20 cellular contexts compared by ENCODE assay signal in the genomic region with DNA sequence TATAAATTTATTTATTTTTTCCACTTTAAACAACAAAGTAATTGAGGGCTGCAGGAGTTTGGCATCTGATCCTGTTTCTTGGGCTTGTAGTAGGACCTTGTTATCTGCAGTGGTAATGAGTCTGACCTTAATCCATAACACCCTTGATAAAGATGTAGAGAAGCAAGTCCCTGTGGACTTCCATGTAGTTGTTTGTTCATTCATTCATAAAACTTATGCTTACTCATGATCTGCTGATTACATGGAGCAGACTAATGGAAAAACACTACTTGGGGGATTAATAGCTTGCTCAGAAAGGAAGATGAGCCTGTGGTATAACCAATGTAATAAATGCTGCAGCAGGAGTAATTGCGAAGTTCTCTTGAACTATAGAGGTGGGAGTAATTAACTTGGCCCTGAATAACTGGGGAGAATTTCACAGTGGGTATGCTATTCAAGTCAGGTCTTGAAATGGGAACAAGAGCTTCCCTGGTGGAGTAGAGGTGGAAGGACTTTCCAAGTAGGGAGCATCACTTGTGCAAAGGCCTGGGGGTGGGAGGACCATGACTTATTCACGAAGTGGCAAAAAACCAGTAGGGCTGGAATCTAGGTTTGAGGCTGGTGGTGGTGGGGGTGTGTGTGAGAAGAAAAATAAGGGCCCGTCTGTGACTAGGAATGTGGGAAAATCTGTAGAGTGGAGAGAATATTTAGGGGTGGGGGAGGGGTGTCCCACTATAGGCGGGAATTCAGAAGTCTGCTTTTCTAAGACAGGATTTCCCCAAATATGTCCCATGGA.
A peak's percentile ranks its signal among the peaks of the same experiment; 100 is the strongest.
DNase-seq lines count a peak whose midpoint lies in the region; TF ChIP-seq lines count a peak whose summit lies in the region.
"Had no signal": no experiment of that assay in that cellular context is flagged by ENCODE, and none has a peak within 500 bp of the region (broad histone marks: within the 10 kb centered on the region; RNA-seq: fewer than 3 reads in every experiment).

No MANE protein-coding gene starts in this region.

- in situ Hi-C loops in brain microvascular endothelial cell (cut with HindIII; ENCODE audit: low pct_ligation_motif_present, low sequenced_read_pairs) = no loop called here

- H3K36me3 Mint-ChIP-seq in HFFc6 (ENCODE audit: low read depth) = no peaks in the 10 kb centered on the region
- H3K36me3 Mint-ChIP-seq: immature natural killer cell had no signal

- H2BK5ac ChIP-seq in mesendoderm (ENCODE audit: low read length) = no peak overlapping the region

- H3K23ac ChIP-seq in mesendoderm (ENCODE audit: low read length) = no peak overlapping the region

- H2AK5ac ChIP-seq in mesendoderm (ENCODE audit: low read length) = no peak overlapping the region

- H3K79me1 ChIP-seq in mesendoderm (ENCODE audit: low read length) = no peaks in the 10 kb centered on the region

- H3K4ac ChIP-seq in mesendoderm (ENCODE audit: low read depth, low read length) = no peak overlapping the region

- H3K4me3 Mint-ChIP-seq in HFFc6 = no peak overlapping the region
- H3K4me3 Mint-ChIP-seq: activated CD4-positive, alpha-beta T cell treated with anti-CD3 and anti-CD28 coated beads for 36 hours; immature natural killer cell had no signal

- H3K79me2 ChIP-seq in mesendoderm (ENCODE audit: control insufficient read depth, insufficient read depth, low read length) = no peaks in the 10 kb centered on the region

- peak overlapping the region; percentile 45 for H3K27ac Mint-ChIP-seq in HFFc6
- H3K27ac Mint-ChIP-seq: activated CD4-positive, alpha-beta T cell treated with anti-CD3 and anti-CD28 coated beads for 36 hours; immature natural killer cell had no signal

- H3K4me3 ChIP-seq in brain microvascular endothelial cell (ENCODE audit: low read depth, low read length) (no peak overlapping the region), mesendoderm (ENCODE audit: low read length) (no peak overlapping the region)
- H3K4me3 ChIP-seq: cardiac muscle cell, HAP-1, skin epidermis had no signal

- no peak overlapping the region for H3K4me2 ChIP-seq in mesendoderm (ENCODE audit: low read length)

- peaks cover 65% of the 10 kb centered on the region for H3K4me1 Mint-ChIP-seq in HFFc6 (ENCODE audit: low read depth)
- H3K4me1 Mint-ChIP-seq: immature natural killer cell had no signal

- TF ChIP-seq CTCF in HFFc6 (IDR thresholded peaks at IDR 0.05) (no peak), brain microvascular endothelial cell (IDR thresholded peaks at IDR 0.05; ENCODE audit: low read depth, low read length, missing control alignments) (no peak), GM10266 (IDR thresholded peaks at IDR 0.05; ENCODE audit: control insufficient read depth, insufficient read depth, low read depth, missing control alignments) (no peak)

- H4K5ac ChIP-seq in mesendoderm (ENCODE audit: low read length) = no peak overlapping the region

- no CpG with 5 or more reads among the region's 4 CpGs for WGBS in mesendoderm (ENCODE audit: extremely low coverage, insufficient coverage, low lambda C conversion rate)

- H2BK15ac ChIP-seq in mesendoderm (replicated peaks; ENCODE audit: low read depth) = no peak overlapping the region

- H4K8ac ChIP-seq in mesendoderm (ENCODE audit: low read depth, low read length) = no peak overlapping the region

- no peaks in the 10 kb centered on the region for H3K27me3 ChIP-seq in brain microvascular endothelial cell (replicated peaks)
- no peaks in the 10 kb centered on the region for H3K27me3 ChIP-seq in mesendoderm (ENCODE audit: insufficient read depth, low read length, poor library complexity)
- H3K27me3 ChIP-seq: cardiac muscle cell had no signal

- H3K27ac ChIP-seq in brain microvascular endothelial cell (peak overlapping the region; percentile 29), mesendoderm (ENCODE audit: low read depth, low read length) (no peak overlapping the region)
- H3K27ac ChIP-seq: cardiac muscle cell had no signal

- no peaks in the 10 kb centered on the region for H3K9me3 Mint-ChIP-seq in HFFc6
- H3K9me3 Mint-ChIP-seq: immature natural killer cell had no signal

- peaks cover 1% of the 10 kb centered on the region for H3K27me3 Mint-ChIP-seq in HFFc6 (ENCODE audit: insufficient read depth)
- H3K27me3 Mint-ChIP-seq: activated CD4-positive, alpha-beta T cell treated with anti-CD3 and anti-CD28 coated beads for 36 hours had no signal

- peaks cover 3% of the 10 kb centered on the region for H3K4me1 ChIP-seq in mesendoderm (ENCODE audit: control insufficient read depth, low read depth, low read length)

- H3K36me3 ChIP-seq in brain microvascular endothelial cell (replicated peaks) = no peaks in the 10 kb centered on the region
- no peaks in the 10 kb centered on the region for H3K36me3 ChIP-seq in mesendoderm (ENCODE audit: control insufficient read depth, insufficient read depth, low read length)
- H3K36me3 ChIP-seq: cardiac muscle cell, HAP-1 had no signal

- H3K9ac ChIP-seq in mesendoderm (ENCODE audit: low read length) = no peak overlapping the region

- H2BK120ac ChIP-seq in mesendoderm (ENCODE audit: low read depth, low read length) = no peak overlapping the region

- H3K18ac ChIP-seq in mesendoderm (ENCODE audit: low read length) = no peak overlapping the region

- DNase-seq in A172 (ENCODE audit: low spot score) (peak; percentile 24), HFFc6 (peak; percentile 45), brain microvascular endothelial cell (peak; percentile 22), mesendoderm (peak; percentile 75), GM10266 (ENCODE audit: extremely low spot score) (no peak), HUDEP-2 (lab: John Stamatoyannopoulos, UW; ENCODE audit: unreplicated experiment in 76 of 76) (no peak)
- DNase-seq in NK-92 treated with Interleukin-12 subunit alpha and Interleukin-12 subunit beta, amount 100 ng/mL, for 24 hours (lab: John Stamatoyannopoulos, UW) = no peak
- no peak for DNase-seq in stimulated activated CD4-positive, alpha-beta T cell treated with anti-CD3 and anti-CD28 coated beads, Interleukin-2, amount 100 ng/mL, for 48 hours
- DNase-seq: activated CD4-positive, alpha-beta T cell treated with anti-CD3 and anti-CD28 coated beads for 36 hours; activated CD8-positive, alpha-beta memory T cell treated with anti-CD3 and anti-CD28 coated beads, Interleukin-2, amount 50 U/mL, for 48 hours; activated naive CD4-positive, alpha-beta T cell treated with anti-CD3 and anti-CD28 coated beads, Interleukin-2, amount 50 U/mL, for 16 hours; effector memory CD4-positive, alpha-beta T cell; immature natural killer cell; MV-4-11; NCI-H2029 treated with DMSO at 0.1 percent for 48 hours; RPMI8226; stimulated activated naive CD4-positive, alpha-beta T cell had no signal

- no peak overlapping the region for H3K56ac ChIP-seq in mesendoderm (ENCODE audit: low read length)

Comparison
In these comparisons a context has a peak if more than half of its experiments do, and no peak if none do; other contexts are left out.
1. DNase-seq: peak in A172 (single experiment), HFFc6 (single experiment), brain microvascular endothelial cell (single experiment) and mesendoderm (single experiment); none in GM10266 (single experiment), NK-92 treated with Interleukin-12 subunit alpha and Interleukin-12 subunit beta, amount 100 ng/mL, for 24 hours (single experiment), stimulated activated CD4-positive, alpha-beta T cell treated with anti-CD3 and anti-CD28 coated beads, Interleukin-2, amount 100 ng/mL, for 48 hours (0 of 2) and HUDEP-2 (0 of 76).